In the genomic region with DNA sequence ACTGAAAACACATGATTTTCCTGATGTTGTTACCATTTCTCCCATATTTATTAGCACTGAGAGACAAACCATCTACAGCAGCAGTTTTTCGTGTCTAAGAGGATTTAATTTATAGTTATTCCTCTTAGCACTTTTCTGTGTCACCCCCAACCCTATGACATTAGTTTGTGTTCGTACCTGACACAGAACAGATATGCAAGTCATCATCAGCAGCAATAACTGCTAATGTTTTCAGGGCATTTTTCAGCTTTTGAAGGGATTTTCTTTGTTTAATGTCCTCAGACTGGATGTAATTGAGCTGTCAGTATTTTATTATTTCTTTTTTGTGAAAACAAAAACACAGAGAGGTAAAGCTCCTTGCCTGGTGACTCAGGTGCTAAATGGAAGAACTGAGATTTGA, we compare ENCODE assay signal across 34 cellular contexts.
"Had no signal": no experiment of that assay in that cellular context is flagged by ENCODE, and none has a peak within 500 bp of the region (broad histone marks: within the 10 kb centered on the region; RNA-seq: fewer than 3 reads in every experiment).

No MANE protein-coding gene starts in this region.

- H3K9me3 Mint-ChIP-seq: activated B cell treated with CpG ODN at 0.5 μM for 24 hours; activated CD4-positive, alpha-beta T cell treated with anti-CD3 and anti-CD28 coated beads, Interleukin-2, amount 10 ng/mL, durations not matched to agents 7 days and 5 days; activated naive CD4-positive, alpha-beta T cell treated with anti-CD3 and anti-CD28 coated beads for 36 hours; activated naive CD4-positive, alpha-beta T cell treated with anti-CD3 and anti-CD28 coated beads, Interleukin-2, amount 50 U/mL, for 24 hours; activated naive CD8-positive, alpha-beta T cell treated with anti-CD3 and anti-CD28 coated beads for 36 hours; activated naive CD8-positive, alpha-beta T cell treated with anti-CD3 and anti-CD28 coated beads, Interleukin-2, amount 50 U/mL, for 24 hours; activated T-cell treated with anti-CD3 and anti-CD28 coated beads, Interleukin-2, amount 50 U/mL, for 4 hours; activated T-helper 1 cell treated with anti-CD3 and anti-CD28 coated beads, Interleukin-12 subunit alpha, Interleukin-12 subunit beta, Interleukin-2, Interleukin-4 antibody, amounts not matched to agents 30 ng/mL and 10 ng/mL and 1 ng/mL, durations not matched to agents 14 hours and 24 hours and 36 hours; effector memory CD8-positive, alpha-beta T cell; T-cell; T-helper 1 cell treated with Interleukin-12 subunit alpha and Interleukin-12 subunit beta and Interleukin-4 antibody, amounts not matched to agents 30 μg/mL and 1 μg/mL, for 36 hours had no signal

- H3K4me3 ChIP-seq: adrenal gland, body of pancreas, esophagus muscularis mucosa, gastrocnemius medialis, heart left ventricle had no signal

- H3K27ac ChIP-seq: adrenal gland, body of pancreas, esophagus muscularis mucosa, foreskin keratinocyte, gastrocnemius medialis, heart left ventricle, WERI-Rb-1 had no signal

- H3K27me3 ChIP-seq: adrenal gland, body of pancreas, esophagus muscularis mucosa, foreskin keratinocyte, gastrocnemius medialis, heart left ventricle had no signal

- H3K4me1 ChIP-seq: body of pancreas, foreskin keratinocyte, gastrocnemius medialis, heart left ventricle had no signal

- H3K4me3 Mint-ChIP-seq: activated B cell treated with CpG ODN at 0.5 μM for 24 hours; activated CD4-positive, alpha-beta memory T cell treated with anti-CD3 and anti-CD28 coated beads, Interleukin-2, amount 10 ng/mL, durations not matched to agents 7 days and 5 days; activated CD4-positive, alpha-beta T cell treated with anti-CD3 and anti-CD28 coated beads, Interleukin-2, amount 10 ng/mL, durations not matched to agents 7 days and 5 days; activated naive CD4-positive, alpha-beta T cell treated with anti-CD3 and anti-CD28 coated beads for 36 hours; activated naive CD4-positive, alpha-beta T cell treated with anti-CD3 and anti-CD28 coated beads, Interleukin-2, amount 50 U/mL, for 24 hours; activated naive CD8-positive, alpha-beta T cell treated with anti-CD3 and anti-CD28 coated beads for 36 hours; activated naive CD8-positive, alpha-beta T cell treated with anti-CD3 and anti-CD28 coated beads, Interleukin-2, amount 50 U/mL, for 24 hours; activated T-cell treated with anti-CD3 and anti-CD28 coated beads, Interleukin-2, amount 50 U/mL, for 4 hours; activated T-helper 1 cell treated with anti-CD3 and anti-CD28 coated beads, Interleukin-12 subunit alpha, Interleukin-12 subunit beta, Interleukin-2, Interleukin-4 antibody, amounts not matched to agents 30 ng/mL and 10 ng/mL and 1 ng/mL, durations not matched to agents 14 hours and 24 hours and 36 hours; effector memory CD8-positive, alpha-beta T cell; T-cell; T-helper 1 cell treated with Interleukin-12 subunit alpha and Interleukin-12 subunit beta and Interleukin-4 antibody, amounts not matched to agents 30 μg/mL and 1 μg/mL, for 36 hours had no signal

- ATAC-seq: activated CD4-positive, CD25-positive, alpha-beta regulatory T cell treated with anti-CD3 and anti-CD28 coated beads, Interleukin-2, amount 50 U/mL, for 24 hours; activated naive CD8-positive, alpha-beta T cell treated with anti-CD3 and anti-CD28 coated beads, Interleukin-2, amount 50 U/mL, for 24 hours; activated T-cell treated with anti-CD3 and anti-CD28 coated beads, Interleukin-2, amount 50 U/mL, for 4 hours; body of pancreas; effector memory CD8-positive, alpha-beta T cell; foreskin keratinocyte; gastrocnemius medialis; heart left ventricle; T-cell had no signal

- DNase-seq: activated B cell treated with CpG ODN at 0.5 μM for 24 hours; activated CD4-positive, alpha-beta memory T cell treated with anti-CD3 and anti-CD28 coated beads, Interleukin-2, amount 10 ng/mL, durations not matched to agents 7 days and 5 days; activated CD4-positive, alpha-beta T cell treated with anti-CD3 and anti-CD28 coated beads, Interleukin-2, amount 10 ng/mL, durations not matched to agents 7 days and 5 days; activated CD4-positive, alpha-beta T cell treated with anti-CD3 and anti-CD28 coated beads, Interleukin-2, amount 50 U/mL, for 4 hours; activated CD8-positive, alpha-beta memory T cell treated with anti-CD3 and anti-CD28 coated beads, Interleukin-2, amount 50 U/mL, for 48 hours; activated effector memory CD4-positive, alpha-beta T cell treated with anti-CD3 and anti-CD28 coated beads, Interleukin-2, amount 50 U/mL, for 16 hours; activated naive CD4-positive, alpha-beta T cell treated with anti-CD3 and anti-CD28 coated beads for 36 hours; activated naive CD8-positive, alpha-beta T cell treated with anti-CD3 and anti-CD28 coated beads for 36 hours; activated naive CD8-positive, alpha-beta T cell treated with anti-CD3 and anti-CD28 coated beads, Interleukin-2, amount 50 U/mL, for 24 hours; activated T-cell treated with anti-CD3 and anti-CD28 coated beads for 4 hours; activated T-cell treated with anti-CD3 and anti-CD28 coated beads, Interleukin-2, amount 50 U/mL, for 4 hours; adrenal gland; amygdala; aorta; body of pancreas; caudate nucleus; cortex of kidney; dermis blood vessel endothelial cell; effector CD4-positive, alpha-beta T cell; effector memory CD8-positive, alpha-beta T cell; erythroblast; foreskin keratinocyte; gastrocnemius medialis; glutamatergic neuron; heart left ventricle; T-cell; T1000; WERI-Rb-1 had no signal

- H3K36me3 ChIP-seq: WERI-Rb-1 had no signal

- H3K9me3 ChIP-seq: adrenal gland, body of pancreas, esophagus muscularis mucosa, gastrocnemius medialis, heart left ventricle had no signal

- H3K27ac Mint-ChIP-seq: activated B cell treated with CpG ODN at 0.5 μM for 24 hours; activated CD4-positive, alpha-beta memory T cell treated with anti-CD3 and anti-CD28 coated beads, Interleukin-2, amount 10 ng/mL, durations not matched to agents 7 days and 5 days; activated CD4-positive, alpha-beta T cell treated with anti-CD3 and anti-CD28 coated beads, Interleukin-2, amount 10 ng/mL, durations not matched to agents 7 days and 5 days; activated naive CD4-positive, alpha-beta T cell treated with anti-CD3 and anti-CD28 coated beads for 36 hours; activated naive CD4-positive, alpha-beta T cell treated with anti-CD3 and anti-CD28 coated beads, Interleukin-2, amount 50 U/mL, for 24 hours; activated naive CD8-positive, alpha-beta T cell treated with anti-CD3 and anti-CD28 coated beads for 36 hours; activated naive CD8-positive, alpha-beta T cell treated with anti-CD3 and anti-CD28 coated beads, Interleukin-2, amount 50 U/mL, for 24 hours; activated T-helper 1 cell treated with anti-CD3 and anti-CD28 coated beads, Interleukin-12 subunit alpha, Interleukin-12 subunit beta, Interleukin-2, Interleukin-4 antibody, amounts not matched to agents 30 ng/mL and 10 ng/mL and 1 ng/mL, durations not matched to agents 14 hours and 24 hours and 36 hours; activated T-helper 2 cell treated with anti-CD3 and anti-CD28 coated beads, Interferon-gamma antibody, Interleukin-2, Interleukin-4, amounts not matched to agents 10 μg/mL and 5 μg/mL and 100 μg/mL, durations not matched to agents 14 hours and 24 hours and 36 hours; T-cell; T-helper 1 cell treated with Interleukin-12 subunit alpha and Interleukin-12 subunit beta and Interleukin-4 antibody, amounts not matched to agents 30 μg/mL and 1 μg/mL, for 36 hours had no signal

- H3K4me1 Mint-ChIP-seq: activated B cell treated with CpG ODN at 0.5 μM for 24 hours; activated CD4-positive, alpha-beta T cell treated with anti-CD3 and anti-CD28 coated beads, Interleukin-2, amount 10 ng/mL, durations not matched to agents 7 days and 5 days; activated naive CD8-positive, alpha-beta T cell treated with anti-CD3 and anti-CD28 coated beads for 36 hours had no signal

- H3K27me3 Mint-ChIP-seq: activated B cell treated with CpG ODN at 0.5 μM for 24 hours; activated CD4-positive, alpha-beta memory T cell treated with anti-CD3 and anti-CD28 coated beads, Interleukin-2, amount 10 ng/mL, durations not matched to agents 7 days and 5 days; activated CD4-positive, alpha-beta T cell treated with anti-CD3 and anti-CD28 coated beads, Interleukin-2, amount 10 ng/mL, durations not matched to agents 7 days and 5 days; activated naive CD4-positive, alpha-beta T cell treated with anti-CD3 and anti-CD28 coated beads, Interleukin-2, amount 50 U/mL, for 24 hours; activated naive CD8-positive, alpha-beta T cell treated with anti-CD3 and anti-CD28 coated beads for 36 hours; activated naive CD8-positive, alpha-beta T cell treated with anti-CD3 and anti-CD28 coated beads, Interleukin-2, amount 50 U/mL, for 24 hours; effector memory CD8-positive, alpha-beta T cell; T-cell had no signal
